Comparison of ENCODE assay signal across 8 cellular contexts in genomic region chr9:137551656-137552534, GRCh38. TPM values are rescaled to one million over a fixed set of nuclear protein-coding genes. Genes with fewer than 3 reads are reported as not detected.
DNase-seq lines count a peak whose midpoint lies in the region; ATAC-seq and TF ChIP-seq lines count a peak whose summit lies in the region.

Gene MRPL41 (plus strand): TSS chr9:137551879. CDS start chr9:137552082, 203 bp downstream.

- ATAC-seq in HG02610 (IDR thresholded peaks at IDR 0.05; ENCODE audit: unreplicated experiment), result peak; percentile 76
- ATAC-seq in heart left ventricle, result peak; percentile 63 to 84 (median 77)
- peak; percentile 89 to 94 for ATAC-seq in upper lobe of left lung (ENCODE audit: low FRiP score in 2 of 2)

- H3K36me3 ChIP-seq in adrenal gland (replicated peaks in 1 of 2) (peaks cover 0 to 24% of the 10 kb centered on the region in 2 donors), heart left ventricle (peaks cover 0 to 40% (median 29%) of the 10 kb centered on the region in 9 donors), upper lobe of left lung (peaks cover 0 to 30% (median 17%) of the 10 kb centered on the region in 4 donors)

- TF ChIP-seq CTCF in GM10266 (IDR thresholded peaks at IDR 0.05; ENCODE audit: control insufficient read depth, insufficient read depth, low read depth, missing control alignments), result no peak
- TF ChIP-seq CTCF in adrenal gland (IDR thresholded peaks at IDR 0.05), result no peak
- TF ChIP-seq CTCF in heart left ventricle (IDR thresholded peaks at IDR 0.05), result no peak
- TF ChIP-seq CTCF in upper lobe of left lung (IDR thresholded peaks at IDR 0.05), result no peak

- WGBS in adrenal gland, 4 donors, result 0 to 7% (median 1%) methylated on average over 2 to 98 of the region's 111 CpGs
- WGBS in heart left ventricle, 4 donors, result 1 to 9% (median 2%) methylated on average over 20 to 111 of the region's 111 CpGs
- WGBS in upper lobe of left lung, 2 donors, result 6 to 7% methylated on average over 3 to 40 of the region's 111 CpGs

- DNase-seq in GM10266 (ENCODE audit: extremely low spot score), result peak; percentile 99
- DNase-seq in NCI-H1417 (lab: John Stamatoyannopoulos, UW), result peak; percentile 71 to 95 (median 93)
- peak; percentile 84 to 95 (median 93) for DNase-seq in adrenal gland
- DNase-seq in heart left ventricle, result peak; percentile 90 to 96 (median 94)
- DNase-seq in posterior vena cava (ENCODE audit: low spot score), result peak; percentile 96
- DNase-seq in upper lobe of left lung, result peak; percentile 94 to 99

- H3K27me3 ChIP-seq in adrenal gland (no peaks in the 10 kb centered on the region), heart left ventricle (no peaks in the 10 kb centered on the region), upper lobe of left lung (no peaks in the 10 kb centered on the region)

- no peaks in the 10 kb centered on the region for H3K9me3 ChIP-seq in adrenal gland (replicated peaks in 1 of 3)
- no peaks in the 10 kb centered on the region for H3K9me3 ChIP-seq in heart left ventricle
- no peaks in the 10 kb centered on the region for H3K9me3 ChIP-seq in upper lobe of left lung

- intact Hi-C loops in T-helper 1 cell treated with Interleukin-12 subunit alpha and Interleukin-12 subunit beta and Interleukin-4 antibody, amounts not matched to agents 30 ng/mL and 1 ng/mL, for 36 hours (cut with micrococcal nuclease), result loop anchor here (1.0 to 10.0 kb wide), 10 partner anchors 17 to 1645 kb away; partner anchors contain the start of genes ARRDC1, CAMSAP1, EXD3 and MAN1B1
- intact Hi-C loops in adrenal gland (cut with DNase I), result no loop called here
- intact Hi-C loops in heart left ventricle (cut with DNase I), result loop anchor here in 2 of 10 donors (2.0 kb wide), 2 partner anchors 27 to 67 kb away; partner anchors contain the start of genes DPH7 (in 1 of the 2) and EHMT1 (in 1 of the 2)
- intact Hi-C loops in posterior vena cava (cut with DNase I), result no loop called here

- TF ChIP-seq POLR2A in adrenal gland (IDR thresholded peaks at IDR 0.05) (peak in 1 of 2 donors; percentile 76), heart left ventricle (IDR thresholded peaks at IDR 0.05) (peak; percentile 96), upper lobe of left lung (IDR thresholded peaks at IDR 0.05) (peak in 2 of 4 donors; percentile 61 to 88)

- TF ChIP-seq EP300 in upper lobe of left lung (IDR thresholded peaks at IDR 0.05), result no peak

- H3K27ac ChIP-seq in adrenal gland (peak within 1 kb of the TSS; percentile 63 to 95 (median 85)), heart left ventricle (peak within 1 kb of the TSS; percentile 84 to 99 (median 95)), upper lobe of left lung (peak within 1 kb of the TSS; percentile 80 to 91 (median 89))

- H3K4me1 ChIP-seq in adrenal gland (replicated peaks in 1 of 2) (peaks cover 8 to 19% of the 10 kb centered on the region in 2 donors), heart left ventricle (peaks cover 0 to 35% (median 14%) of the 10 kb centered on the region in 12 donors), upper lobe of left lung (peaks cover 12 to 26% (median 16%) of the 10 kb centered on the region in 4 donors)

- H3K4me3 ChIP-seq in adrenal gland, result peak within 1 kb of the TSS; percentile 60 to 83 (median 75)
- peak within 1 kb of the TSS; percentile 61 to 99 (median 81) for H3K4me3 ChIP-seq in heart left ventricle
- peak within 1 kb of the TSS; percentile 87 to 99 (median 93) for H3K4me3 ChIP-seq in upper lobe of left lung

RNA-seq across cellular contexts. Expression of gene MRPL41, which starts in this region (rescaled TPM):
- total RNA-seq in T-helper 1 cell treated with Interleukin-12 subunit alpha and Interleukin-12 subunit beta and Interleukin-4 antibody, amounts not matched to agents 30 ng/mL and 1 ng/mL, for 36 hours, result 45.8 and 53.8 TPM in 2 replicates
- total RNA-seq in adrenal gland (100 to 1,000 TPM in 2 of 8 donors, 10 to 100 TPM in 6; 52.2 to 110 (median 84.6) TPM), heart left ventricle (100 to 1,000 TPM; 118 to 389 (median 196) TPM), posterior vena cava (10 to 100 TPM; 24.4 to 27.3 TPM), upper lobe of left lung (100 to 1,000 TPM in 2 of 6 donors, 10 to 100 TPM in 4; 36.5 to 172 (median 62.1) TPM)
- polyA plus RNA-seq in adrenal gland (100 to 1,000 TPM in 2 of 3 donors, 1 to 10 TPM in 1; 6.1 to 335 (median 293) TPM), heart left ventricle (100 to 1,000 TPM; 160 to 847 TPM)

Comparison
In these comparisons a context has a peak if more than half of its experiments do, and no peak if none do; other contexts are left out.
1. Peak in every context shown above with its lines: DNase-seq, ATAC-seq, H3K4me3 ChIP-seq and H3K27ac ChIP-seq.